In genomic region chr16:52671560-52671959, GRCh38 we compare ENCODE assay signal across 29 cellular contexts.
"Had no signal": no experiment of that assay in that cellular context is flagged by ENCODE, and none has a peak within 500 bp of the region (broad histone marks: within the 10 kb centered on the region; RNA-seq: fewer than 3 reads in every experiment).

No MANE protein-coding gene starts in this region.

- H3K27me3 ChIP-seq: left lung, right atrium auricular region, suprapubic skin, tibial artery, upper lobe of right lung had no signal

- FAIRE-seq: islet of Langerhans, urothelium cell line had no signal

- H3K9me3 Mint-ChIP-seq: nephron; stimulated activated naive CD8-positive, alpha-beta T cell treated with anti-CD3 and anti-CD28 coated beads, Interleukin-15, Interleukin-2, amounts not matched to agents 100 ng/mL and 50 ng/mL, for 24 hours had no signal

- H3K4me1 ChIP-seq: left lung, lower lobe of right lung, parathyroid adenoma, psoas muscle, right atrium auricular region, suprapubic skin, tibial artery, upper lobe of right lung had no signal

- H3K27ac Mint-ChIP-seq: naive thymus-derived CD8-positive, alpha-beta T cell; nephron; stimulated activated naive CD8-positive, alpha-beta T cell treated with anti-CD3 and anti-CD28 coated beads, Interleukin-15, Interleukin-2, amounts not matched to agents 100 ng/mL and 50 ng/mL, for 24 hours had no signal

- H3K27ac ChIP-seq: left lung, lower lobe of right lung, parathyroid adenoma, psoas muscle, right atrium auricular region, skin epidermis, suprapubic skin, thoracic aorta, tibial artery, upper lobe of right lung had no signal

- H2AFZ ChIP-seq: parathyroid adenoma had no signal

- H3K4me3 ChIP-seq: left lung, lower lobe of right lung, psoas muscle, right atrium auricular region, skin epidermis, suprapubic skin, thoracic aorta, tibial artery, upper lobe of right lung had no signal

- DNase-seq: hippocampal formation; kidney; left colon; left lung; lower lobe of right lung; mammary epithelial cell; mesenchymal stem cell; naive thymus-derived CD8-positive, alpha-beta T cell; nucleus accumbens; psoas muscle; stimulated activated CD4-positive, alpha-beta T cell treated with anti-CD3 and anti-CD28 coated beads, Interleukin-12 subunit alpha, Interleukin-12 subunit beta, amount 100 ng/mL, for 4 hours; stimulated activated CD4-positive, alpha-beta T cell treated with anti-CD3 and anti-CD28 coated beads, Interleukin-15, amount 100 ng/mL, for 24 hours; stimulated activated CD4-positive, alpha-beta T cell treated with anti-CD3 and anti-CD28 coated beads, Interleukin-2, amount 100 ng/mL, for 24 hours; stimulated activated CD4-positive, alpha-beta T cell treated with anti-CD3 and anti-CD28 coated beads, Interleukin-4, amount 100 ng/mL, for 1 hour; stimulated activated naive CD4-positive, alpha-beta T cell; tibial artery; trophoblast cell; upper lobe of right lung had no signal

- H3K9ac ChIP-seq: parathyroid adenoma had no signal

- H3K36me3 ChIP-seq: left lung, lower lobe of right lung, right atrium auricular region, suprapubic skin, thoracic aorta, tibial artery, upper lobe of right lung had no signal

- H3K4me1 Mint-ChIP-seq: naive thymus-derived CD8-positive, alpha-beta T cell; nephron; neural crest cell had no signal

- H3K79me2 ChIP-seq: parathyroid adenoma had no signal

- H3K27me3 Mint-ChIP-seq: stimulated activated naive CD8-positive, alpha-beta T cell treated with anti-CD3 and anti-CD28 coated beads, Interleukin-15, Interleukin-2, amounts not matched to agents 100 ng/mL and 50 ng/mL, for 24 hours had no signal

- H3K9me3 ChIP-seq: left lung, lower lobe of right lung, psoas muscle, right atrium auricular region, suprapubic skin, thoracic aorta, tibial artery, upper lobe of right lung had no signal

- H3K4me3 Mint-ChIP-seq: naive thymus-derived CD8-positive, alpha-beta T cell; nephron; neural crest cell; stimulated activated naive CD8-positive, alpha-beta T cell treated with anti-CD3 and anti-CD28 coated beads, Interleukin-15, Interleukin-2, amounts not matched to agents 100 ng/mL and 50 ng/mL, for 24 hours had no signal

- ATAC-seq: left colon; left lung; lower lobe of right lung; naive thymus-derived CD8-positive, alpha-beta T cell; psoas muscle; sciatic nerve; upper lobe of right lung had no signal
